Comparison of ENCODE assay signal across 8 cellular contexts in the genomic region with DNA sequence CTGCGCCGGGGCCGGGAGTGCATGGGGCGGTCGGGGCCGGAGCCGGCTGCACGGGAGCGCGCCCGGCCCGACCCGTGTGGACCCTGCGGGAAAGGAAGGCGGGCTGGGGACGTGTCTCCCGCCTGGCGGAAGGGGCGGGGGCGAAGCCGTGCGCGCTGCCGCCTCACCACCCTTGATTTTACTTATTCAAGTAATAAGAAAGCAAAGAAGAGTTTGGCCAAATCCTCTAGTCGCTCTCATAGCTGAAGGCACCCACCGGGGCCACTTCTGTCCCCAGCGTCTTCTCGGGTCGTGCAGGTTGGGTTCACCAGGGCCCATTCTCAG. TPM values are rescaled to one million over a fixed set of nuclear protein-coding genes. Genes with fewer than 3 reads are reported as not detected.
A peak's percentile ranks its signal among the peaks of the same experiment; 100 is the strongest.
DNase-seq lines count a peak whose midpoint lies in the region; ATAC-seq and TF ChIP-seq lines count a peak whose summit lies in the region.

No MANE protein-coding gene starts in this region.

- ATAC-seq in GM18867 (IDR thresholded peaks at IDR 0.05; ENCODE audit: unreplicated experiment) (peak; percentile 41), HG03342 (IDR thresholded peaks at IDR 0.05; ENCODE audit: unreplicated experiment) (peak; percentile 29)

- no peaks in the 10 kb centered on the region for H3K9me2 ChIP-seq in OCI-LY1 (ENCODE audit: low read depth, low read length)

- H3K27me3 ChIP-seq in OCI-LY1 (ENCODE audit: insufficient read depth, low read length): no peaks in the 10 kb centered on the region
- no peaks in the 10 kb centered on the region for H3K27me3 ChIP-seq in tibial nerve

- no peaks in the 10 kb centered on the region for H4K20me1 ChIP-seq in OCI-LY1 (ENCODE audit: insufficient read depth, low read length)

- H3K27me3 Mint-ChIP-seq in neural crest cell (ENCODE audit: low read depth): peaks cover 7% of the 10 kb centered on the region

- peak overlapping the region; percentile 92 for H3K9ac ChIP-seq in OCI-LY1 (ENCODE audit: low read length)

- H3K27ac Mint-ChIP-seq in neural crest cell (ENCODE audit: unreplicated experiment): peak overlapping the region; percentile 12

- H3K27ac ChIP-seq in OCI-LY1 (ENCODE audit: low read depth, low read length, poor library complexity, severe bottlenecking) (peak overlapping the region; percentile 100), tibial nerve (peak overlapping the region; percentile 94 to 98 (median 96))

- H3K4me1 ChIP-seq in OCI-LY1 (ENCODE audit: insufficient read depth, low read length, severe bottlenecking): peaks cover 49% of the 10 kb centered on the region
- H3K4me1 ChIP-seq in tibial nerve: peaks cover 0 to 54% (median 36%) of the 10 kb centered on the region in 4 donors

- no peak for TF ChIP-seq EP300 in tibial nerve (IDR thresholded peaks at IDR 0.05)

- H3K4me1 Mint-ChIP-seq in neural crest cell: peaks cover 46% of the 10 kb centered on the region

- H3K79me2 ChIP-seq in OCI-LY1 (ENCODE audit: insufficient read depth, low read length): peaks cover 9% of the 10 kb centered on the region

- H3K9me3 ChIP-seq in OCI-LY1 (ENCODE audit: low read length): no peaks in the 10 kb centered on the region
- no peaks in the 10 kb centered on the region for H3K9me3 ChIP-seq in tibial nerve

- peak; percentile 14 to 36 for TF ChIP-seq POLR2A in tibial nerve (IDR thresholded peaks at IDR 0.05)

- peak overlapping the region; percentile 96 for H3K4me3 Mint-ChIP-seq in neural crest cell

- peaks cover 14% of the 10 kb centered on the region for H3K36me3 Mint-ChIP-seq in neural crest cell (ENCODE audit: low read depth)

- H2AFZ ChIP-seq in OCI-LY1 (ENCODE audit: low read length): no peak overlapping the region

- peak overlapping the region; percentile 94 for H3K4me2 ChIP-seq in OCI-LY1 (ENCODE audit: low read length)

- peak; percentile 95 for DNase-seq in AG08395 (ENCODE audit: low spot score)
- peak; percentile 31 to 62 for DNase-seq in activated T-helper 1 cell treated with anti-CD3 and anti-CD28 coated beads, Interleukin-2, amount 50 U/mL, for 16 hours (ENCODE audit: low read depth in 1 of 2, low spot score in 1 of 2)
- DNase-seq in fibroblast of mammary gland (ENCODE audit: low read depth): peak; percentile 85
- peak; percentile 67 for DNase-seq in neural crest cell (ENCODE audit: low read depth, low spot score)
- peak in 1 of 2 donors; percentile 58 for DNase-seq in tibial nerve (ENCODE audit: low spot score in 2 of 2)

- WGBS in tibial nerve, 2 donors: 0 to 1% methylated on average over 24 of the region's 29 CpGs

- H3F3A ChIP-seq in OCI-LY1 (ENCODE audit: insufficient read depth, low read length): peaks cover 14% of the 10 kb centered on the region

- H3K4me3 ChIP-seq in OCI-LY1 (ENCODE audit: low read depth, low read length, poor library complexity, severe bottlenecking) (peak overlapping the region; percentile 84), fibroblast of mammary gland (ENCODE audit: control insufficient read depth, low read depth, low read length) (peak overlapping the region; percentile 62), tibial nerve (peak overlapping the region; percentile 85 to 99 (median 95))

- peaks cover 40% of the 10 kb centered on the region for H3K36me3 ChIP-seq in OCI-LY1 (ENCODE audit: insufficient read depth, low read length)
- peaks cover 0 to 27% (median 0%) of the 10 kb centered on the region in 3 donors for H3K36me3 ChIP-seq in tibial nerve

- TF ChIP-seq CTCF in OCI-LY1 (IDR thresholded peaks at IDR 0.05; ENCODE audit: low read length) (no peak), fibroblast of mammary gland (conservative IDR thresholded peaks at IDR 0.05; ENCODE audit: control insufficient read depth, insufficient read depth, low read depth, low read length) (no peak), neural crest cell (conservative IDR thresholded peaks at IDR 0.05) (no peak), tibial nerve (IDR thresholded peaks at IDR 0.05) (no peak)

- H3K9me3 Mint-ChIP-seq in neural crest cell: no peaks in the 10 kb centered on the region

RNA-seq across cellular contexts. Expression of a gene that starts 0.6 kb away (rescaled TPM):
- total RNA-seq in neural crest cell (626 and 630 TPM in 2 replicates), tibial nerve (1,000 to 10,000 TPM in 1 of 4 donors, 100 to 1,000 TPM in 3; 422 to 1,004 (median 483) TPM)

RNA-seq across cellular contexts. Expression of a gene that starts 2.0 kb away (rescaled TPM):
- total RNA-seq in neural crest cell: 9.1 and 10.6 TPM in 2 replicates
- total RNA-seq in tibial nerve: 10 to 100 TPM in 2 of 4 donors, 1 to 10 TPM in 2; 7.5 to 15.3 (median 10.2) TPM

RNA-seq across cellular contexts. Expression of a gene that starts 8.9 kb away (rescaled TPM):
- total RNA-seq in neural crest cell (90.4 and 93.2 TPM in 2 replicates), tibial nerve (10 to 100 TPM; 45.0 to 55.0 (median 51.4) TPM)

RNA-seq across cellular contexts. Expression of a gene that starts 9.1 kb away (rescaled TPM):
- 67.7 and 68.3 TPM in 2 replicates for total RNA-seq in neural crest cell
- total RNA-seq in tibial nerve: 10 to 100 TPM; 30.3 to 42.8 (median 32.3) TPM

RNA-seq across cellular contexts. Expression of a gene that starts 16.9 kb away (rescaled TPM):
- not detected in 2 replicates for total RNA-seq in neural crest cell
- total RNA-seq in tibial nerve: not detected
